In genomic region chr10:32650246-32650655, GRCh38 we compare ENCODE assay signal across 8 cellular contexts.
A peak's percentile ranks its signal among the peaks of the same experiment; 100 is the strongest.
DNase-seq lines count a peak whose midpoint lies in the region; ATAC-seq and TF ChIP-seq lines count a peak whose summit lies in the region.

No MANE protein-coding gene starts in this region.

- H3K4me3 ChIP-seq in choroid plexus epithelial cell (ENCODE audit: low read depth, low read length): no peak overlapping the region
- H3K4me3 ChIP-seq in effector memory CD4-positive, alpha-beta T cell (ENCODE audit: insufficient read depth, low read depth, low read length, poor library complexity, severe bottlenecking): no peak overlapping the region

- no peaks in the 10 kb centered on the region for H3K27me3 ChIP-seq in effector memory CD4-positive, alpha-beta T cell (replicated peaks; ENCODE audit: control insufficient read depth, insufficient read depth, low read length, poor library complexity, severe bottlenecking)

- TF ChIP-seq CTCF in C4-2B (conservative IDR thresholded peaks at IDR 0.05): peak; percentile 27
- TF ChIP-seq CTCF in choroid plexus epithelial cell (conservative IDR thresholded peaks at IDR 0.05; ENCODE audit: low read depth, low read length): no peak

- H3K4me1 ChIP-seq in effector memory CD4-positive, alpha-beta T cell (ENCODE audit: control insufficient read depth, insufficient read depth, low read length, poor library complexity, severe bottlenecking): no peaks in the 10 kb centered on the region

- no peaks in the 10 kb centered on the region for H3K36me3 ChIP-seq in effector memory CD4-positive, alpha-beta T cell (ENCODE audit: control insufficient read depth, insufficient read depth, low read length)

- ATAC-seq in GM18867 (IDR thresholded peaks at IDR 0.05; ENCODE audit: unreplicated experiment) (peak; percentile 68), HG03457 (IDR thresholded peaks at IDR 0.05; ENCODE audit: unreplicated experiment) (peak; percentile 70)

- DNase-seq in choroid plexus epithelial cell (ENCODE audit: low read depth): peak; percentile 1
- DNase-seq in effector memory CD4-positive, alpha-beta T cell: no peak
- DNase-seq in stimulated activated CD4-positive, alpha-beta T cell treated with anti-CD3 and anti-CD28 coated beads, Interleukin-4, amount 100 ng/mL, for 4 hours: no peak
- DNase-seq in activated T-cell treated with anti-CD3 and anti-CD28 coated beads for 4 hours: no peak
- no peak for DNase-seq in hepatic stellate cell (ENCODE audit: low spot score)

- H3K27ac ChIP-seq in C4-2B: no peak overlapping the region
- no peak overlapping the region for H3K27ac ChIP-seq in effector memory CD4-positive, alpha-beta T cell (ENCODE audit: insufficient read depth, low read length, poor library complexity, severe bottlenecking)

- peaks cover 3% of the 10 kb centered on the region for H3K9me3 ChIP-seq in effector memory CD4-positive, alpha-beta T cell (ENCODE audit: control insufficient read depth, low read length)
